Comparison of ENCODE assay signal across 1 cellular context in genomic region chr2:96413067-96413722, GRCh38.
TF ChIP-seq lines count a peak whose summit lies in the region.

No MANE protein-coding gene starts in this region.

TF ChIP-seq in HepG2, 621 proteins besides CTCF, POLR2A, EP300 and RAD21 (continued from another document and continues in another):
- no peak for TF ChIP-seq CEBPZ (IDR thresholded peaks at IDR 0.05; ENCODE audit: low read length)
- no peak for TF ChIP-seq KDM2A (CRISPR knock-in tag; IDR thresholded peaks at IDR 0.05; ENCODE audit: borderline replicate concordance, low read depth)
- TF ChIP-seq ZNF224 (CRISPR knock-in tag; IDR thresholded peaks at IDR 0.05), result 0 out of 2 replicates have a peak, but pooled peaks have one; percentile 53
- TF ChIP-seq STAT6 (CRISPR knock-in tag; IDR thresholded peaks at IDR 0.05; ENCODE audit: borderline replicate concordance), result no peak
- TF ChIP-seq MEIS1 (CRISPR knock-in tag; IDR thresholded peaks at IDR 0.05; ENCODE audit: borderline replicate concordance), result no peak
- no peak for TF ChIP-seq ZNF776 (CRISPR knock-in tag; IDR thresholded peaks at IDR 0.05)
- no peak for TF ChIP-seq ZNF704 (CRISPR knock-in tag; IDR thresholded peaks at IDR 0.05; ENCODE audit: borderline replicate concordance)
- no peak for TF ChIP-seq JUND (CRISPR knock-in tag; IDR thresholded peaks at IDR 0.05)
- TF ChIP-seq AGO1 (IDR thresholded peaks at IDR 0.05; ENCODE audit: low read depth, low read length, poor library complexity, severe bottlenecking), result no peak
- 0 out of 2 replicates have a peak, but pooled peaks have one; percentile 21 for TF ChIP-seq MYNN (CRISPR knock-in tag; IDR thresholded peaks at IDR 0.05; ENCODE audit: low read depth)
- peak; percentile 24; the same call in 1 of the 2 replicates for TF ChIP-seq ZNF501 (CRISPR knock-in tag; IDR thresholded peaks at IDR 0.05)
- TF ChIP-seq ZNF589 (CRISPR knock-in tag; conservative IDR thresholded peaks at IDR 0.05), result no peak
- peak in 1 of 2 experiments; percentile 44; a peak in 1 of 4 replicates for TF ChIP-seq KLF16 (CRISPR knock-in tag; IDR thresholded peaks at IDR 0.05)
- TF ChIP-seq ZNF879 (CRISPR knock-in tag; IDR thresholded peaks at IDR 0.05), result no peak
- no peak for TF ChIP-seq RXRA (CRISPR knock-in tag; IDR thresholded peaks at IDR 0.05)
- TF ChIP-seq ELF4 (CRISPR knock-in tag; IDR thresholded peaks at IDR 0.05; ENCODE audit: borderline replicate concordance), result no peak
- no peak for TF ChIP-seq NFAT5 (CRISPR knock-in tag; IDR thresholded peaks at IDR 0.05)
- no peak for TF ChIP-seq ZNF17 (CRISPR knock-in tag; IDR thresholded peaks at IDR 0.05)
- TF ChIP-seq KLF15 (CRISPR knock-in tag; IDR thresholded peaks at IDR 0.05; ENCODE audit: borderline replicate concordance), result no peak
- TF ChIP-seq ZNF414 (CRISPR knock-in tag; IDR thresholded peaks at IDR 0.05), result no peak
- TF ChIP-seq XRCC5 (optimal IDR thresholded peaks at IDR 0.05; ENCODE audit: low read length), result no peak
- TF ChIP-seq FOSL1 (CRISPR knock-in tag; IDR thresholded peaks at IDR 0.05; ENCODE audit: borderline replicate concordance), result no peak
- no peak for TF ChIP-seq ZBTB42 (CRISPR knock-in tag; IDR thresholded peaks at IDR 0.05)
- no peak for TF ChIP-seq SNAI1 (CRISPR knock-in tag; IDR thresholded peaks at IDR 0.05; ENCODE audit: borderline replicate concordance)
- TF ChIP-seq ZSCAN31 (CRISPR knock-in tag; IDR thresholded peaks at IDR 0.05; ENCODE audit: low read depth), result 0 out of 2 replicates have a peak, but pooled peaks have one; percentile 35
- no peak for TF ChIP-seq ADNP (CRISPR knock-in tag; IDR thresholded peaks at IDR 0.05)
- TF ChIP-seq SP1 (IDR thresholded peaks at IDR 0.05), result no peak
- TF ChIP-seq SP1 (CRISPR knock-in tag; IDR thresholded peaks at IDR 0.05), result no peak
- peak; percentile 16; the same call in 1 of the 2 replicates for TF ChIP-seq NR2C2 (CRISPR knock-in tag; IDR thresholded peaks at IDR 0.05; ENCODE audit: borderline replicate concordance)
- 0 out of 2 replicates have a peak, but pooled peaks have one; percentile 5 for TF ChIP-seq ATF2 (CRISPR knock-in tag; IDR thresholded peaks at IDR 0.05)
- TF ChIP-seq MAFK (conservative IDR thresholded peaks at IDR 0.05 in 1 of 2, IDR thresholded peaks at IDR 0.05 in 1 of 2; ENCODE audit: low read length in 2 of 2), result no peak
- TF ChIP-seq MYPOP (CRISPR knock-in tag; IDR thresholded peaks at IDR 0.05), result 0 out of 2 replicates have a peak, but pooled peaks have one; percentile 47
- no peak for TF ChIP-seq ZNF781 (CRISPR knock-in tag; IDR thresholded peaks at IDR 0.05; ENCODE audit: borderline replicate concordance, not compliant biosample characterization)
- no peak for TF ChIP-seq MTF1 (CRISPR knock-in tag; IDR thresholded peaks at IDR 0.05)
- no peak for TF ChIP-seq NR2F1 (CRISPR knock-in tag; IDR thresholded peaks at IDR 0.05)
- TF ChIP-seq ZNF761 (CRISPR knock-in tag; conservative IDR thresholded peaks at IDR 0.05), result 0 out of 2 replicates have a peak, but pooled peaks have one; percentile 26
- TF ChIP-seq ZKSCAN1 (IDR thresholded peaks at IDR 0.05; ENCODE audit: low read length), result no peak
- no peak for TF ChIP-seq ATF3 (CRISPR knock-in tag; IDR thresholded peaks at IDR 0.05)
- no peak for TF ChIP-seq NFIB (CRISPR knock-in tag; IDR thresholded peaks at IDR 0.05; ENCODE audit: borderline replicate concordance)
- 0 out of 2 replicates have a peak, but pooled peaks have one; percentile 39 for TF ChIP-seq ZNF343 (CRISPR knock-in tag; IDR thresholded peaks at IDR 0.05)
- no peak for TF ChIP-seq SKI (IDR thresholded peaks at IDR 0.05; ENCODE audit: partially characterized antibody)
- TF ChIP-seq BCLAF1 (IDR thresholded peaks at IDR 0.05), result no peak
- TF ChIP-seq RFXANK (CRISPR knock-in tag; IDR thresholded peaks at IDR 0.05), result no peak
- TF ChIP-seq RFX3 (CRISPR knock-in tag; IDR thresholded peaks at IDR 0.05), result no peak
- no peak for TF ChIP-seq MBD4 (IDR thresholded peaks at IDR 0.05; ENCODE audit: borderline replicate concordance, low read length)
